ENCODE assay signal across 18 cellular contexts in genomic region chr16:67036323-67036741, GRCh38. TPM values are rescaled to one million over a fixed set of nuclear protein-coding genes. Genes with fewer than 3 reads are reported as not detected.
DNase-seq lines count a peak whose midpoint lies in the region; ATAC-seq, FAIRE-seq and TF ChIP-seq lines count a peak whose summit lies in the region.
"Had no signal": no experiment of that assay in that cellular context is flagged by ENCODE, and none has a peak within 500 bp of the region (broad histone marks: within the 10 kb centered on the region; RNA-seq: fewer than 3 reads in every experiment).

No MANE protein-coding gene starts in this region.

- H2AFZ ChIP-seq in IMR-90 (replicated peaks; ENCODE audit: low read length, poor library complexity): no peak overlapping the region

- H3K27ac ChIP-seq in 22Rv1: peak overlapping the region; percentile 24
- no peak overlapping the region for H3K27ac ChIP-seq in IMR-90 (ENCODE audit: insufficient read depth, low read length)
- peak overlapping the region; percentile 75 for H3K27ac ChIP-seq in WERI-Rb-1
- H3K27ac ChIP-seq: cardiac muscle cell, sigmoid colon had no signal

- H3K9ac ChIP-seq in IMR-90 (ENCODE audit: low read depth, low read length): no peak overlapping the region

- no peak overlapping the region for H2BK15ac ChIP-seq in IMR-90 (ENCODE audit: low read depth, low read length)

- no peak overlapping the region for H3K4ac ChIP-seq in IMR-90 (ENCODE audit: low read depth, low read length)

- DNase-seq in IMR-90 (no peak), WERI-Rb-1 (peak; percentile 78), hepatic stellate cell (ENCODE audit: low spot score) (no peak), left cardiac atrium (no peak)
- no peak for DNase-seq in stimulated activated naive CD8-positive, alpha-beta T cell treated with anti-CD3 and anti-CD28 coated beads, Interleukin-15, Interleukin-2, amounts not matched to agents 100 U/mL and 50 U/mL, for 24 hours
- DNase-seq: activated CD4-positive, alpha-beta memory T cell treated with anti-CD3 and anti-CD28 coated beads, Interleukin-2, amount 10 ng/mL, durations not matched to agents 7 days and 5 days; NCI-H1930; NCI-H526 treated with DMSO at 0.1 percent for 48 hours; sigmoid colon; SW 1271 had no signal

- POLR2A ChIA-PET in IMR-90 (lab: Charles Lee; ENCODE audit: unreplicated experiment): no interaction called here

- no peak overlapping the region for H2BK120ac ChIP-seq in IMR-90 (ENCODE audit: low read depth, low read length)

- no peak overlapping the region for H3K56ac ChIP-seq in IMR-90 (ENCODE audit: extremely low read depth, insufficient read depth, low read length)

- H2AK5ac ChIP-seq in IMR-90 (ENCODE audit: low read depth, low read length): no peak overlapping the region

- WGBS in IMR-90 (ENCODE audit: extremely low coverage in 2 of 2, insufficient read length in 1 of 2), 2 experiments: no CpG with 5 or more reads among the region's 5 CpGs

- TF ChIP-seq RAD21 in IMR-90 (IDR thresholded peaks at IDR 0.05; ENCODE audit: low read length): no peak

- no peak overlapping the region for H2BK20ac ChIP-seq in IMR-90 (ENCODE audit: low read depth, low read length)

- intact Hi-C loops in IMR-90 (cut with micrococcal nuclease) (no loop called here), left cardiac atrium (cut with DNase I) (no loop called here)

- FAIRE-seq in islet of Langerhans (lab: Jason Lieb, UNC): peak; percentile 92
- FAIRE-seq: GM19239 had no signal

- H4K91ac ChIP-seq in IMR-90 (ENCODE audit: insufficient read depth, low read depth, low read length): no peak overlapping the region

- no peak overlapping the region for H2AK9ac ChIP-seq in IMR-90 (replicated peaks; ENCODE audit: low read depth, low read length, poor library complexity)

- H4K5ac ChIP-seq in IMR-90 (ENCODE audit: low read depth, low read length): no peak overlapping the region

- BruUV-seq in IMR-90 (replicated peaks; lab: Mats Ljungman, UMichigan): no TSS peak

- H3K36me3 ChIP-seq in IMR-90 (ENCODE audit: control insufficient read depth, insufficient read depth, low read length) (peaks cover 9% of the 10 kb centered on the region), WERI-Rb-1 (peaks cover 74% of the 10 kb centered on the region)
- H3K36me3 ChIP-seq: sigmoid colon had no signal

- no peak overlapping the region for H3K4me2 ChIP-seq in IMR-90 (ENCODE audit: low read depth, low read length)

- H4K20me1 ChIP-seq in IMR-90 (ENCODE audit: insufficient read depth, low read length): peaks cover 45% of the 10 kb centered on the region

- H3K14ac ChIP-seq in IMR-90 (replicated peaks; ENCODE audit: low read depth, low read length): no peak overlapping the region

- H2BK5ac ChIP-seq in IMR-90 (ENCODE audit: low read depth, low read length, poor library complexity, severe bottlenecking): no peak overlapping the region

- H3K4me3 ChIP-seq in IMR-90 (ENCODE audit: insufficient read depth, low read depth, low read length) (no peak overlapping the region), WERI-Rb-1 (ENCODE audit: low read depth, low read length) (no peak overlapping the region)
- H3K4me3 ChIP-seq: cardiac muscle cell, HAP-1, sigmoid colon had no signal

- H3K9me1 ChIP-seq in IMR-90 (ENCODE audit: insufficient read depth, low read length): peaks cover 5% of the 10 kb centered on the region; the same call in 1 of the 2 replicates

- TF ChIP-seq CTCF in 22Rv1 (IDR thresholded peaks at IDR 0.05) (no peak), IMR-90 (conservative IDR thresholded peaks at IDR 0.05; ENCODE audit: low read depth, low read length) (no peak), WERI-Rb-1 (IDR thresholded peaks at IDR 0.05; ENCODE audit: low read depth, low read length) (no peak)

- no peak overlapping the region for H4K8ac ChIP-seq in IMR-90 (ENCODE audit: low read depth in 2 of 2, low read length in 2 of 2)

- ATAC-seq in IMR-90 (ENCODE audit: low read depth) (no peak), HG02571 (IDR thresholded peaks at IDR 0.05; ENCODE audit: unreplicated experiment) (no peak), left cardiac atrium (no peak)
- no peak for ATAC-seq in stimulated activated naive CD8-positive, alpha-beta T cell treated with anti-CD3 and anti-CD28 coated beads, Interleukin-15, Interleukin-2, amounts not matched to agents 100 U/mL and 50 U/mL, for 24 hours
- ATAC-seq: Panc1 had no signal

- CTCF ChIA-PET in IMR-90 (lab: Yijun Ruan, JAX): no interaction called here

- dilution Hi-C loops in IMR-90 (cut with HindIII; ENCODE audit: low sequenced_read_pairs, unreplicated experiment): no loop called here

- H3K4me1 ChIP-seq in IMR-90 (ENCODE audit: control insufficient read depth, insufficient read depth, low read length): peaks cover 20% of the 10 kb centered on the region

- H3K27me3 ChIP-seq in IMR-90 (ENCODE audit: control insufficient read depth, insufficient read depth, low read length) (no peaks in the 10 kb centered on the region), WERI-Rb-1 (ENCODE audit: insufficient read depth, low read depth, severe bottlenecking) (no peaks in the 10 kb centered on the region)
- H3K27me3 ChIP-seq: cardiac muscle cell, sigmoid colon had no signal

- H3K18ac ChIP-seq in IMR-90 (ENCODE audit: low read depth, low read length): no peak overlapping the region

- no peak for TF ChIP-seq POLR2A in IMR-90 (IDR thresholded peaks at IDR 0.05; ENCODE audit: low read depth, low read length)

- no peak overlapping the region for H3K23ac ChIP-seq in IMR-90 (ENCODE audit: low read depth, low read length)

- H3K9me3 ChIP-seq in IMR-90 (ENCODE audit: control insufficient read depth, insufficient read depth, low read length): no peaks in the 10 kb centered on the region
- H3K9me3 ChIP-seq in WERI-Rb-1 (ENCODE audit: severe bottlenecking): no peaks in the 10 kb centered on the region
- H3K9me3 ChIP-seq: HAP-1, sigmoid colon had no signal

- in situ Hi-C loops in IMR-90 (cut with MboI; ENCODE audit: low sequenced_read_pairs): no loop called here

- peaks cover 5 to 52% of the 10 kb centered on the region in 2 experiments; a peak in 3 of 4 replicates for H3K79me1 ChIP-seq in IMR-90 (ENCODE audit: low read depth in 1 of 2, low read length in 2 of 2)

TF ChIP-seq in IMR-90, 13 proteins besides CTCF, POLR2A, EP300 and RAD21:
- TF ChIP-seq MAFK (IDR thresholded peaks at IDR 0.05; ENCODE audit: low read depth, low read length) (peak; percentile 34), MXI1 (IDR thresholded peaks at IDR 0.05; ENCODE audit: borderline replicate concordance, low read depth, low read length) (no peak), RFX5 (IDR thresholded peaks at IDR 0.05; ENCODE audit: low read depth, low read length) (no peak), FOS (IDR thresholded peaks at IDR 0.05; ENCODE audit: low read depth, low read length) (no peak), ELK1 (IDR thresholded peaks at IDR 0.05; ENCODE audit: borderline replicate concordance, low read depth, low read length) (no peak), RCOR1 (IDR thresholded peaks at IDR 0.05; ENCODE audit: insufficient replicate concordance, low read length) (no peak)

RNA-seq across cellular contexts. Expression of gene CBFB, which starts 7.4 kb away (rescaled TPM):
- 48.0 and 110 TPM in 2 replicates for total RNA-seq in IMR-90 (2012; rRNA removed)
- 39.8 and 44.2 TPM in 2 replicates for polyA plus RNA-seq in IMR-90 (2012; rRNA removed)
- polyA plus RNA-seq in IMR-90 (2012; cell fraction: cytosol; rRNA removed): 21.2 and 26.2 TPM in 2 replicates
- 21.3 and 21.6 TPM in 2 replicates for polyA plus RNA-seq in IMR-90 (2012; cell fraction: nucleus; rRNA removed; ENCODE audit: low replicate concordance)
- 10 to 100 TPM; 29.2 to 34.6 TPM for total RNA-seq in left cardiac atrium

RNA-seq across cellular contexts. Expression of gene CES4A, which starts 47.9 kb away (rescaled TPM):
- total RNA-seq in IMR-90 (2012; rRNA removed) (0.72 and 0.83 TPM in 2 replicates), left cardiac atrium (1 to 10 TPM; 5.2 to 8.5 TPM)
- 4.0 and 4.7 TPM in 2 replicates for polyA plus RNA-seq in IMR-90 (2012; rRNA removed)
- polyA plus RNA-seq in IMR-90 (2012; cell fraction: cytosol; rRNA removed): 1.7 and 2.2 TPM in 2 replicates
- 43.1 and 51.7 TPM in 2 replicates for polyA plus RNA-seq in IMR-90 (2012; cell fraction: nucleus; rRNA removed; ENCODE audit: low replicate concordance)
- total RNA-seq: Daoy had no signal
